In the genomic region with DNA sequence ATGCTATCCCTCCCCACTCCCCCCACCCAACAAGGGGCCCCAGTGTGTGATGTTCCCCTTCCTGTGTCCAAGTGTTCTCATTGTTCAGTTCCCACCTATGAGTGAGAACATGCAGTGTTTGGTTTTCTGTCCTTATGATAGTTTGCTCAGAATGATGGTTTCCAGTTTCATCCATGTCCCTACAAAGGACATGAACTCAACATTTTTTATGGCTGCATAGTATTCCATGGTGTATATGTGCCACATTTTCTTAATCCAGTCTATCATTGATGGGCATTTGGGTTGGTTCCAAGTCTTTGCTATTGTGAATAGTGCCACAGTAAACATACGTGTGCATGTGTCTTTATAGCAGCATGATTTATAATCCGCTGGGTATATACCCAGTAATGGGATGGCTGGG, we compare ENCODE assay signal across 9 cellular contexts. TPM values are rescaled to one million over a fixed set of nuclear protein-coding genes. Genes with fewer than 3 reads are reported as not detected.
"Had no signal": no experiment of that assay in that cellular context is flagged by ENCODE, and none has a peak within 500 bp of the region (broad histone marks: within the 10 kb centered on the region; RNA-seq: fewer than 3 reads in every experiment).

No MANE protein-coding gene starts in this region.

RNA-seq across cellular contexts. Expression of gene GPR150, which starts 13.1 kb away (rescaled TPM):
- total RNA-seq: esophagus mucosa, esophagus squamous epithelium, mucosa of gallbladder had no signal

RNA-seq across cellular contexts. Expression of gene SPATA9, which starts 49.8 kb away (rescaled TPM):
- total RNA-seq: esophagus mucosa; esophagus squamous epithelium; glomerular endothelial cell; heart right ventricle; left ventricle myocardium inferior; mammary epithelial cell; mononuclear cell; naive thymus-derived CD8-positive, alpha-beta T cell had no signal
- polyA plus RNA-seq: mammary epithelial cell had no signal
